Comparison of ENCODE assay signal across 8 cellular contexts in the genomic region with DNA sequence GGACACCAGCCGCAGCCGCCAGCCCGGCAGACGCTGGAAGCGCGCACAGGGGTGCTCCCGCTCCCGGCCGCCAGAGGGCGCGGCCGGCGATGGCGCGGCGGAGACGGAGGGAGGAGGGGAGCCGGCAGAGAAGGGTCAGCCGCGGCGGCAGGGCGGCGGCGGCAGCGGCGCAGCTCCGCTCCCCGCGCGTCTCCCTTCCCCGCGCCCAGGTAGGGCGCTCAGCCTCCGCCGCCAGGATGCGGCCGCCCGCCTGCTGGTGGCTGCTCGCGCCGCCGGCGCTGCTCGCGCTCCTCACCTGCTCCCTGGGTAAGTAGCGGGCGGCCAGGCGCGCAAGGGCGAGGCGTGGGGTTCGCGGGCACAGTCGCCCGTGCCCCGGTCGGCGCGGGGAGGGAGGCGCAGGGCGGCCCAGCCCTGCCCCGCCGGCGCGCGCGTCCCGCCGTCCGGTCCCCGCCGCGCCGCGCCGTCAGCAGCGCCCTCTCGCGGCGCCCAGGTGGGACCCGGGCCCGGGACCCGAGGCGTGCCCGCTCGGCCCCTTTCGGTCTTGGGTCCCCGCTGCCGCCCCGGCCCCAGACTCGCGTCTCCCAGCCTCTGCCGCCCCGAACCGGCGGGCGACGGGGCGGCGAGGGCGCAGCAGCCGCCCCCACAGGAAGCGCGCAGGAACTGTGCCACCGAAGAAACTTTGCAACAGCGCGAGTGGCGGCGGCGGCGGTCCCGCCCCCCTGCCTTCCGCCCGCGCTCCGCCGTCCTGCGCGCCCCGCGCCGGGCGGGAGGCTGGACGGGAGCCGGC. TPM values are rescaled to one million over a fixed set of nuclear protein-coding genes. Genes with fewer than 3 reads are reported as not detected.
DNase-seq lines count a peak whose midpoint lies in the region; ATAC-seq and TF ChIP-seq lines count a peak whose summit lies in the region.

Gene B3GLCT (plus strand): TSS at position 127 of the 787 bp plus-strand sequence. CDS start 110 bp downstream, at position 237.

- peaks cover 17% of the 10 kb centered on the region for H3K9me1 ChIP-seq in IMR-90 (ENCODE audit: insufficient read depth, low read length)

- H3K27ac Mint-ChIP-seq in nephron progenitor cell = no peak within 1 kb of the TSS
- peak within 1 kb of the TSS; percentile 75 for H3K27ac Mint-ChIP-seq in stimulated activated naive CD8-positive, alpha-beta T cell treated with anti-CD3 and anti-CD28 coated beads, Interleukin-15, Interleukin-2, amounts not matched to agents 100 ng/mL and 50 ng/mL, for 24 hours

- peak within 1 kb of the TSS; percentile 55 for H3K9ac ChIP-seq in IMR-90 (ENCODE audit: low read depth, low read length)

- intact Hi-C loops in IMR-90 (cut with micrococcal nuclease) = loop anchor here (1.0 kb wide), 1 partner anchor 224 kb away; no protein-coding TSS in a partner anchor

- H3K4me1 ChIP-seq in IMR-90 (ENCODE audit: control insufficient read depth, insufficient read depth, low read length) = peaks cover 7% of the 10 kb centered on the region

- H3K4ac ChIP-seq in IMR-90 (ENCODE audit: low read depth, low read length) = peak within 1 kb of the TSS; percentile 65

- TF ChIP-seq CTCF in IMR-90 (conservative IDR thresholded peaks at IDR 0.05; ENCODE audit: low read depth, low read length) (peak; percentile 93), RWPE1 (conservative IDR thresholded peaks at IDR 0.05; ENCODE audit: low read depth) (peak; percentile 88), nephron progenitor cell (IDR thresholded peaks at IDR 0.05) (peak; percentile 61)

- H3K36me3 ChIP-seq in IMR-90 (ENCODE audit: control insufficient read depth, insufficient read depth, low read length) = no peaks in the 10 kb centered on the region

- peak within 1 kb of the TSS in 1 of 2 experiments; percentile 67; a peak in 1 of 4 replicates for H4K8ac ChIP-seq in IMR-90 (ENCODE audit: low read depth in 2 of 2, low read length in 2 of 2)

- H2AK9ac ChIP-seq in IMR-90 (replicated peaks; ENCODE audit: low read depth, low read length, poor library complexity) = peak within 1 kb of the TSS; percentile 88

- H2BK120ac ChIP-seq in IMR-90 (ENCODE audit: low read depth, low read length) = peak within 1 kb of the TSS; percentile 71

- peaks cover 9% of the 10 kb centered on the region for H3K9me3 Mint-ChIP-seq in nephron progenitor cell
- H3K9me3 Mint-ChIP-seq in stimulated activated naive CD8-positive, alpha-beta T cell treated with anti-CD3 and anti-CD28 coated beads, Interleukin-15, Interleukin-2, amounts not matched to agents 100 ng/mL and 50 ng/mL, for 24 hours = no peaks in the 10 kb centered on the region

- peak within 1 kb of the TSS; percentile 96 for H2AFZ ChIP-seq in IMR-90 (replicated peaks; ENCODE audit: low read length, poor library complexity)

- 0 out of 2 replicates have a peak within 1 kb of the TSS, but pooled peaks have one; percentile 32 for H3K56ac ChIP-seq in IMR-90 (ENCODE audit: extremely low read depth, insufficient read depth, low read length)

- peaks cover 9% of the 10 kb centered on the region for H3K36me3 Mint-ChIP-seq in nephron progenitor cell (ENCODE audit: low read depth)
- H3K36me3 Mint-ChIP-seq in stimulated activated naive CD8-positive, alpha-beta T cell treated with anti-CD3 and anti-CD28 coated beads, Interleukin-15, Interleukin-2, amounts not matched to agents 100 ng/mL and 50 ng/mL, for 24 hours (ENCODE audit: low read depth) = no peaks in the 10 kb centered on the region

- 0% methylated on average over 34 of the region's 125 CpGs; no CpG with 5 or more reads in 1 of the 2 experiments for WGBS in IMR-90 (ENCODE audit: extremely low coverage in 2 of 2, insufficient read length in 1 of 2), 2 experiments

- H3K9me3 ChIP-seq in IMR-90 (ENCODE audit: control insufficient read depth, insufficient read depth, low read length) = no peaks in the 10 kb centered on the region

- H3K27me3 Mint-ChIP-seq in nephron progenitor cell (ENCODE audit: low read depth, poor library complexity) = peaks cover 5% of the 10 kb centered on the region
- no peaks in the 10 kb centered on the region for H3K27me3 Mint-ChIP-seq in stimulated activated naive CD8-positive, alpha-beta T cell treated with anti-CD3 and anti-CD28 coated beads, Interleukin-15, Interleukin-2, amounts not matched to agents 100 ng/mL and 50 ng/mL, for 24 hours

- peak within 1 kb of the TSS; percentile 80; the same call in 1 of the 2 replicates for H3K23ac ChIP-seq in IMR-90 (ENCODE audit: low read depth, low read length)

- no peaks in the 10 kb centered on the region for H3K27me3 ChIP-seq in IMR-90 (ENCODE audit: control insufficient read depth, insufficient read depth, low read length)

- dilution Hi-C loops in IMR-90 (cut with HindIII; ENCODE audit: low sequenced_read_pairs, unreplicated experiment) = no loop called here

- no peak for TF ChIP-seq POLR2A in IMR-90 (IDR thresholded peaks at IDR 0.05; ENCODE audit: low read depth, low read length)

- CTCF ChIA-PET in IMR-90 (lab: Yijun Ruan, JAX) = interaction anchor here (0.6 to 1.5 kb wide), 4 partner anchors 20 to 224 kb away, joined by 3 to 4 read pairs (median 4); no protein-coding TSS in a partner anchor
- CTCF ChIA-PET in RWPE1 (lab: Yijun Ruan, JAX) = interaction anchor here (0.5 to 2.6 kb wide), 6 partner anchors 20 to 272 kb away, joined by 3 to 9 read pairs (median 3); no protein-coding TSS in a partner anchor

- H3K14ac ChIP-seq in IMR-90 (replicated peaks; ENCODE audit: low read depth, low read length) = peak within 1 kb of the TSS; percentile 54; the same call in 1 of the 2 replicates

- H3K4me3 ChIP-seq in IMR-90 (ENCODE audit: insufficient read depth, low read depth, low read length) = peak within 1 kb of the TSS; percentile 93

- H3K18ac ChIP-seq in IMR-90 (ENCODE audit: low read depth, low read length) = no peak within 1 kb of the TSS

- in situ Hi-C loops in IMR-90 (cut with MboI; ENCODE audit: low sequenced_read_pairs) = no loop called here

- H3K27ac ChIP-seq in IMR-90 (ENCODE audit: insufficient read depth, low read length) (peak within 1 kb of the TSS; percentile 80), RWPE1 (peak within 1 kb of the TSS; percentile 96)

- H3K4me3 Mint-ChIP-seq in nephron progenitor cell = peak within 1 kb of the TSS; percentile 82
- H3K4me3 Mint-ChIP-seq in stimulated activated naive CD8-positive, alpha-beta T cell treated with anti-CD3 and anti-CD28 coated beads, Interleukin-15, Interleukin-2, amounts not matched to agents 100 ng/mL and 50 ng/mL, for 24 hours = peak within 1 kb of the TSS; percentile 79

- peak within 1 kb of the TSS; percentile 20; the same call in 1 of the 2 replicates for H4K91ac ChIP-seq in IMR-90 (ENCODE audit: insufficient read depth, low read depth, low read length)

- TF ChIP-seq RAD21 in IMR-90 (IDR thresholded peaks at IDR 0.05; ENCODE audit: low read length) = peak; percentile 59

- no TSS peak for BruUV-seq in IMR-90 (replicated peaks; lab: Mats Ljungman, UMichigan)

- POLR2A ChIA-PET in IMR-90 (lab: Charles Lee; ENCODE audit: unreplicated experiment) (no interaction called here), RWPE1 (lab: Yijun Ruan, JAX; ENCODE audit: low non-redundant PET) (no interaction called here)

- no peak within 1 kb of the TSS for H2BK15ac ChIP-seq in IMR-90 (ENCODE audit: low read depth, low read length)

- H2BK5ac ChIP-seq in IMR-90 (ENCODE audit: low read depth, low read length, poor library complexity, severe bottlenecking) = peak within 1 kb of the TSS; percentile 84

- peaks cover 15 to 36% of the 10 kb centered on the region in 2 experiments for H3K79me1 ChIP-seq in IMR-90 (ENCODE audit: low read depth in 1 of 2, low read length in 2 of 2)

- H3K4me1 Mint-ChIP-seq in nephron progenitor cell = peaks cover 49% of the 10 kb centered on the region
- peaks cover 43% of the 10 kb centered on the region for H3K4me1 Mint-ChIP-seq in stimulated activated naive CD8-positive, alpha-beta T cell treated with anti-CD3 and anti-CD28 coated beads, Interleukin-15, Interleukin-2, amounts not matched to agents 100 ng/mL and 50 ng/mL, for 24 hours (ENCODE audit: low read depth)

- ATAC-seq in GM21528 (IDR thresholded peaks at IDR 0.05; ENCODE audit: low FRiP score, unreplicated experiment) = peak; percentile 93
- ATAC-seq in IMR-90 (ENCODE audit: low read depth) = peak; percentile 93

- 0 out of 2 replicates have a peak, but pooled peaks cover 3% of the 10 kb centered on the region for H4K20me1 ChIP-seq in IMR-90 (ENCODE audit: insufficient read depth, low read length)

- 0 out of 2 replicates have a peak within 1 kb of the TSS, but pooled peaks have one; percentile 82 for H2AK5ac ChIP-seq in IMR-90 (ENCODE audit: low read depth, low read length)

- H3K4me2 ChIP-seq in IMR-90 (ENCODE audit: low read depth, low read length) = peak within 1 kb of the TSS; percentile 89

- H2BK20ac ChIP-seq in IMR-90 (ENCODE audit: low read depth, low read length) = no peak within 1 kb of the TSS

- H4K5ac ChIP-seq in IMR-90 (ENCODE audit: low read depth, low read length) = no peak within 1 kb of the TSS

- DNase-seq in DMS153 treated with DMSO at 0.1 percent for 48 hours (lab: John Stamatoyannopoulos, UW; ENCODE audit: unreplicated experiment) (peak; percentile 64), IMR-90 (peak; percentile 68), RWPE1 (ENCODE audit: low spot score) (peak; percentile 81), fibroblast of the conjunctiva (ENCODE audit: low read depth) (peak; percentile 45), nephron progenitor cell (peak; percentile 89)
- DNase-seq in activated effector memory CD4-positive, alpha-beta T cell treated with anti-CD3 and anti-CD28 coated beads, Interleukin-2, amount 50 U/mL, for 16 hours = peak; percentile 93

TF ChIP-seq in IMR-90, 13 proteins besides CTCF, POLR2A, EP300 and RAD21 (continues in another document):
- peak; percentile 68 for TF ChIP-seq SMC3 (IDR thresholded peaks at IDR 0.05; ENCODE audit: low read depth, low read length)
- TF ChIP-seq MAZ (IDR thresholded peaks at IDR 0.05; ENCODE audit: borderline replicate concordance, low read depth, low read length) = peak; percentile 78; the same call in 1 of the 2 replicates
- TF ChIP-seq RCOR1 (IDR thresholded peaks at IDR 0.05; ENCODE audit: insufficient replicate concordance, low read length) = peak; percentile 96
- TF ChIP-seq, protein P1, sequence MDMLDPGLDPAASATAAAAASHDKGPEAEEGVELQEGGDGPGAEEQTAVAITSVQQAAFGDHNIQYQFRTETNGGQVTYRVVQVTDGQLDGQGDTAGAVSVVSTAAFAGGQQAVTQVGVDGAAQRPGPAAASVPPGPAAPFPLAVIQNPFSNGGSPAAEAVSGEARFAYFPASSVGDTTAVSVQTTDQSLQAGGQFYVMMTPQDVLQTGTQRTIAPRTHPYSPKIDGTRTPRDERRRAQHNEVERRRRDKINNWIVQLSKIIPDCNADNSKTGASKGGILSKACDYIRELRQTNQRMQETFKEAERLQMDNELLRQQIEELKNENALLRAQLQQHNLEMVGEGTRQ (IDR thresholded peaks at IDR 0.05; ENCODE audit: low read depth, low read length) = no peak
- no peak for TF ChIP-seq CEBPB (IDR thresholded peaks at IDR 0.05; ENCODE audit: low read depth, low read length)
- TF ChIP-seq MXI1 (IDR thresholded peaks at IDR 0.05; ENCODE audit: borderline replicate concordance, low read depth, low read length) = peak; percentile 51; the same call in 1 of the 2 replicates

RNA-seq across cellular contexts. Expression of gene B3GLCT, which starts in this region (rescaled TPM):
- 4.5 and 5.8 TPM in 2 replicates for total RNA-seq in IMR-90 (2012; rRNA removed)
- 1.7 and 2.0 TPM in 2 replicates for polyA plus RNA-seq in IMR-90 (2012; rRNA removed)
- 0.51 and 0.70 TPM in 2 replicates for polyA plus RNA-seq in IMR-90 (2012; cell fraction: cytosol; rRNA removed)
- polyA plus RNA-seq in IMR-90 (2012; cell fraction: nucleus; rRNA removed; ENCODE audit: low replicate concordance) = 0.20 and 1.0 TPM in 2 replicates

Comparison
In these comparisons a context has a peak if more than half of its experiments do, and no peak if none do; other contexts are left out.
1. Peak in every context shown above with its lines: DNase-seq, ATAC-seq, H3K4me3 ChIP-seq and H3K27ac ChIP-seq.